29 cellular contexts compared by ENCODE assay signal in the genomic region with DNA sequence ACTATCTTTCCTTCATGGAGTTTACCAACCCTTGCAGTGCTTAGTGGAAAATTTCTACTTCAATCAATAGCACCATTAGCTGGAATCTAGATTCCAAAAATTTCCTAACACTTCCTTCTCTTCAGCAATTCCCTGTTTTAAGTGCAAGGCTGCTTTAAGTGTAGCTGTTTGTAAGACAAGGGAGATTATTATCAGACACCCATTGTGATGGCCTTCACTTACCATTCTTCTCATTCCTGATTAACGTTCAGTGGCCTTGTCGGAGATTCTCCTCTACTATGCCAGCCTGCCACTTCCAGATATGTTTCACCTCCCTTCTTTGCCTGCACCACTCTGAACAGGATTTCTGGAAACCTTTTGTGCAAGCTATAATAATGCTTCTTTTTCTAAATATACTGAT.
"Had no signal": no experiment of that assay in that cellular context is flagged by ENCODE, and none has a peak within 500 bp of the region (broad histone marks: within the 10 kb centered on the region; RNA-seq: fewer than 3 reads in every experiment).

No MANE protein-coding gene starts in this region.

- H3K4me1 ChIP-seq: parathyroid adenoma, psoas muscle, right lobe of liver, sigmoid colon, stomach, tibial nerve, upper lobe of right lung, uterus had no signal

- DNase-seq: naive thymus-derived CD8-positive, alpha-beta T cell; nephron progenitor cell; nucleus accumbens; posterior cingulate gyrus; psoas muscle; right cardiac atrium; right lobe of liver; sigmoid colon; small intestine; stimulated activated CD4-positive, alpha-beta T cell treated with anti-CD3 and anti-CD28 coated beads, Interleukin-15, amount 100 ng/mL, for 24 hours; stimulated activated CD4-positive, alpha-beta T cell treated with anti-CD3 and anti-CD28 coated beads, Interleukin-2, amount 100 ng/mL, for 24 hours; stimulated activated CD4-positive, alpha-beta T cell treated with anti-CD3 and anti-CD28 coated beads, Interleukin-2, amount 100 ng/mL, for 48 hours; stimulated activated CD4-positive, alpha-beta T cell treated with anti-CD3 and anti-CD28 coated beads, Interleukin-4, amount 100 ng/mL, for 24 hours; stimulated activated naive B cell treated with anti-CD40 and anti-IgM and Interleukin-4, amounts not matched to agents 10 μg/mL and 1 μg/mL and 100 μg/mL, for 72 hours; stimulated activated naive CD4-positive, alpha-beta T cell treated with Interleukin-2 at 50 U/mL for 16 hours; stomach; thyroid gland; upper lobe of right lung; uterus had no signal

- H3K4me1 Mint-ChIP-seq: naive thymus-derived CD8-positive, alpha-beta T cell; nephron progenitor cell; stimulated activated effector memory CD8-positive, alpha-beta T cell treated with anti-CD3 and anti-CD28 coated beads, Interleukin-12 subunit alpha, Interleukin-12 subunit beta, amount 100 ng/mL, for 72 hours; stimulated activated naive B cell treated with anti-CD40 and anti-IgM and Interleukin-4, amounts not matched to agents 10 μg/mL and 1 μg/mL and 100 μg/mL, for 72 hours had no signal

- H3K4me3 Mint-ChIP-seq: naive thymus-derived CD8-positive, alpha-beta T cell; natural killer cell treated with Interleukin-12 subunit alpha and Interleukin-12 subunit beta and Interleukin-15 and Interleukin-18, amount 100 ng/mL, for 72 hours; nephron progenitor cell; neural crest cell; stimulated activated effector memory CD8-positive, alpha-beta T cell treated with anti-CD3 and anti-CD28 coated beads, Interleukin-12 subunit alpha, Interleukin-12 subunit beta, amount 100 ng/mL, for 72 hours; stimulated activated naive B cell treated with anti-CD40 and anti-IgM and Interleukin-4, amounts not matched to agents 10 μg/mL and 1 μg/mL and 100 μg/mL, for 72 hours; stimulated activated naive CD8-positive, alpha-beta T cell treated with anti-CD3 and anti-CD28 coated beads, Interleukin-15, Interleukin-2, amounts not matched to agents 100 ng/mL and 50 ng/mL, for 24 hours; type B pancreatic cell had no signal

- H3K36me3 ChIP-seq: neutrophil, right lobe of liver, sigmoid colon, stomach, thoracic aorta, thyroid gland, tibial nerve, upper lobe of right lung, uterus had no signal

- H3K79me2 ChIP-seq: parathyroid adenoma had no signal

- H3K36me3 Mint-ChIP-seq: naive thymus-derived CD8-positive, alpha-beta T cell; stimulated activated effector memory CD8-positive, alpha-beta T cell treated with anti-CD3 and anti-CD28 coated beads, Interleukin-12 subunit alpha, Interleukin-12 subunit beta, amount 100 ng/mL, for 72 hours; stimulated activated naive B cell treated with anti-CD40 and anti-IgM and Interleukin-4, amounts not matched to agents 10 μg/mL and 1 μg/mL and 100 μg/mL, for 72 hours; type B pancreatic cell had no signal

- H3K27ac ChIP-seq: neutrophil, parathyroid adenoma, psoas muscle, right lobe of liver, sigmoid colon, stomach, thoracic aorta, tibial nerve, upper lobe of right lung, uterus had no signal

- H2AFZ ChIP-seq: parathyroid adenoma had no signal

- H3K27ac Mint-ChIP-seq: naive thymus-derived CD8-positive, alpha-beta T cell; natural killer cell treated with Interleukin-12 subunit alpha and Interleukin-12 subunit beta and Interleukin-15 and Interleukin-18, amount 100 ng/mL, for 72 hours; nephron progenitor cell; progenitor cell of endocrine pancreas; stimulated activated effector memory CD8-positive, alpha-beta T cell treated with anti-CD3 and anti-CD28 coated beads, Interleukin-12 subunit alpha, Interleukin-12 subunit beta, amount 100 ng/mL, for 72 hours; stimulated activated naive B cell treated with anti-CD40 and anti-IgM and Interleukin-4, amounts not matched to agents 10 μg/mL and 1 μg/mL and 100 μg/mL, for 72 hours; stimulated activated naive CD8-positive, alpha-beta T cell treated with anti-CD3 and anti-CD28 coated beads, Interleukin-15, Interleukin-2, amounts not matched to agents 100 ng/mL and 50 ng/mL, for 24 hours; type B pancreatic cell had no signal

- H3K9ac ChIP-seq: parathyroid adenoma had no signal

- H3K27me3 ChIP-seq: neutrophil, right lobe of liver, sigmoid colon, stomach, thyroid gland, tibial nerve, upper lobe of right lung, uterus had no signal

- H3K4me3 ChIP-seq: psoas muscle, right lobe of liver, sigmoid colon, stomach, thoracic aorta, thyroid gland, tibial nerve, upper lobe of right lung, uterus had no signal

- H3K9me3 ChIP-seq: neutrophil, psoas muscle, right lobe of liver, sigmoid colon, stomach, thoracic aorta, thyroid gland, tibial nerve, upper lobe of right lung, uterus had no signal

- H3K27me3 Mint-ChIP-seq: naive thymus-derived CD8-positive, alpha-beta T cell; natural killer cell treated with Interleukin-12 subunit alpha and Interleukin-12 subunit beta and Interleukin-15 and Interleukin-18, amount 100 ng/mL, for 72 hours; progenitor cell of endocrine pancreas; stimulated activated naive B cell treated with anti-CD40 and anti-IgM and Interleukin-4, amounts not matched to agents 10 μg/mL and 1 μg/mL and 100 μg/mL, for 72 hours; stimulated activated naive CD8-positive, alpha-beta T cell treated with anti-CD3 and anti-CD28 coated beads, Interleukin-15, Interleukin-2, amounts not matched to agents 100 ng/mL and 50 ng/mL, for 24 hours; type B pancreatic cell had no signal
